ENCODE assay signal across 1 cellular context in genomic region chr15:61115679-61116078, GRCh38.
TF ChIP-seq lines count a peak whose summit lies in the region.

No MANE protein-coding gene starts in this region.

TF ChIP-seq in HEK293, 187 proteins besides CTCF, POLR2A, EP300 and RAD21 (continued from another document and continues in another):
- no peak for TF ChIP-seq PRDM2 (tag by site-specific recombination; IDR thresholded peaks at IDR 0.05; ENCODE audit: borderline replicate concordance)
- TF ChIP-seq, protein P1, sequence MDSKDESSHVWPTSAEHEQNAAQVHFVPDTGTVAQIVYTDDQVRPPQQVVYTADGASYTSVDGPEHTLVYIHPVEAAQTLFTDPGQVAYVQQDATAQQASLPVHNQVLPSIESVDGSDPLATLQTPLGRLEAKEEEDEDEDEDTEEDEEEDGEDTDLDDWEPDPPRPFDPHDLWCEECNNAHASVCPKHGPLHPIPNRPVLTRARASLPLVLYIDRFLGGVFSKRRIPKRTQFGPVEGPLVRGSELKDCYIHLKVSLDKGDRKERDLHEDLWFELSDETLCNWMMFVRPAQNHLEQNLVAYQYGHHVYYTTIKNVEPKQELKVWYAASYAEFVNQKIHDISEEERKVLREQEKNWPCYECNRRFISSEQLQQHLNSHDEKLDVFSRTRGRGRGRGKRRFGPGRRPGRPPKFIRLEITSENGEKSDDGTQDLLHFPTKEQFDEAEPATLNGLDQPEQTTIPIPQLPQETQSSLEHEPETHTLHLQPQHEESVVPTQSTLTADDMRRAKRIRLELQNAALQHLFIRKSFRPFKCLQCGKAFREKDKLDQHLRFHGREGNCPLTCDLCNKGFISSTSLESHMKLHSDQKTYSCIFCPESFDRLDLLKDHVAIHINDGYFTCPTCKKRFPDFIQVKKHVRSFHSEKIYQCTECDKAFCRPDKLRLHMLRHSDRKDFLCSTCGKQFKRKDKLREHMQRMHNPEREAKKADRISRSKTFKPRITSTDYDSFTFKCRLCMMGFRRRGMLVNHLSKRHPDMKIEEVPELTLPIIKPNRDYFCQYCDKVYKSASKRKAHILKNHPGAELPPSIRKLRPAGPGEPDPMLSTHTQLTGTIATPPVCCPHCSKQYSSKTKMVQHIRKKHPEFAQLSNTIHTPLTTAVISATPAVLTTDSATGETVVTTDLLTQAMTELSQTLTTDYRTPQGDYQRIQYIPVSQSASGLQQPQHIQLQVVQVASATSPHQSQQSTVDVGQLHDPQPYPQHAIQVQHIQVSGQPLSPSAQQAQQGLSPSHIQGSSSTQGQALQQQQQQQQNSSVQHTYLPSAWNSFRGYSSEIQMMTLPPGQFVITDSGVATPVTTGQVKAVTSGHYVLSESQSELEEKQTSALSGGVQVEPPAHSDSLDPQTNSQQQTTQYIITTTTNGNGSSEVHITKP (tag by site-specific recombination; IDR thresholded peaks at IDR 0.05), result peak; percentile 49; the same call in 1 of the 2 replicates
- TF ChIP-seq GLIS1 (tag by site-specific recombination; IDR thresholded peaks at IDR 0.05), result peak; percentile 35
- no peak; the same call in 1 of the 2 replicates for TF ChIP-seq ATF2 (tag by site-specific recombination; IDR thresholded peaks at IDR 0.05; ENCODE audit: low read depth)
- TF ChIP-seq, protein P2, sequence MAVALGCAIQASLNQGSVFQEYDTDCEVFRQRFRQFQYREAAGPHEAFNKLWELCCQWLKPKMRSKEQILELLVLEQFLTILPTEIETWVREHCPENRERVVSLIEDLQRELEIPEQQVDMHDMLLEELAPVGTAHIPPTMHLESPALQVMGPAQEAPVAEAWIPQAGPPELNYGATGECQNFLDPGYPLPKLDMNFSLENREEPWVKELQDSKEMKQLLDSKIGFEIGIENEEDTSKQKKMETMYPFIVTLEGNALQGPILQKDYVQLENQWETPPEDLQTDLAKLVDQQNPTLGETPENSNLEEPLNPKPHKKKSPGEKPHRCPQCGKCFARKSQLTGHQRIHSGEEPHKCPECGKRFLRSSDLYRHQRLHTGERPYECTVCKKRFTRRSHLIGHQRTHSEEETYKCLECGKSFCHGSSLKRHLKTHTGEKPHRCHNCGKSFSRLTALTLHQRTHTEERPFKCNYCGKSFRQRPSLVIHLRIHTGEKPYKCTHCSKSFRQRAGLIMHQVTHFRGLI (tag by site-specific recombination; IDR thresholded peaks at IDR 0.05), result no peak
- peak; percentile 25; the same call in 1 of the 2 replicates for TF ChIP-seq ZNF146 (tag by site-specific recombination; IDR thresholded peaks at IDR 0.05)
- TF ChIP-seq ZNF600 (tag by site-specific recombination; IDR thresholded peaks at IDR 0.05), result peak; percentile 59
- 0 out of 2 replicates have a peak, but pooled peaks have one; percentile 41 for TF ChIP-seq ZNF416 (tag by site-specific recombination; IDR thresholded peaks at IDR 0.05)
- TF ChIP-seq REST (tag by site-specific recombination; IDR thresholded peaks at IDR 0.05), result no peak
- no peak for TF ChIP-seq MYNN (tag by site-specific recombination; IDR thresholded peaks at IDR 0.05; ENCODE audit: borderline replicate concordance)
- TF ChIP-seq ZNF513 (tag by site-specific recombination; IDR thresholded peaks at IDR 0.05), result no peak
- TF ChIP-seq, protein P3, sequence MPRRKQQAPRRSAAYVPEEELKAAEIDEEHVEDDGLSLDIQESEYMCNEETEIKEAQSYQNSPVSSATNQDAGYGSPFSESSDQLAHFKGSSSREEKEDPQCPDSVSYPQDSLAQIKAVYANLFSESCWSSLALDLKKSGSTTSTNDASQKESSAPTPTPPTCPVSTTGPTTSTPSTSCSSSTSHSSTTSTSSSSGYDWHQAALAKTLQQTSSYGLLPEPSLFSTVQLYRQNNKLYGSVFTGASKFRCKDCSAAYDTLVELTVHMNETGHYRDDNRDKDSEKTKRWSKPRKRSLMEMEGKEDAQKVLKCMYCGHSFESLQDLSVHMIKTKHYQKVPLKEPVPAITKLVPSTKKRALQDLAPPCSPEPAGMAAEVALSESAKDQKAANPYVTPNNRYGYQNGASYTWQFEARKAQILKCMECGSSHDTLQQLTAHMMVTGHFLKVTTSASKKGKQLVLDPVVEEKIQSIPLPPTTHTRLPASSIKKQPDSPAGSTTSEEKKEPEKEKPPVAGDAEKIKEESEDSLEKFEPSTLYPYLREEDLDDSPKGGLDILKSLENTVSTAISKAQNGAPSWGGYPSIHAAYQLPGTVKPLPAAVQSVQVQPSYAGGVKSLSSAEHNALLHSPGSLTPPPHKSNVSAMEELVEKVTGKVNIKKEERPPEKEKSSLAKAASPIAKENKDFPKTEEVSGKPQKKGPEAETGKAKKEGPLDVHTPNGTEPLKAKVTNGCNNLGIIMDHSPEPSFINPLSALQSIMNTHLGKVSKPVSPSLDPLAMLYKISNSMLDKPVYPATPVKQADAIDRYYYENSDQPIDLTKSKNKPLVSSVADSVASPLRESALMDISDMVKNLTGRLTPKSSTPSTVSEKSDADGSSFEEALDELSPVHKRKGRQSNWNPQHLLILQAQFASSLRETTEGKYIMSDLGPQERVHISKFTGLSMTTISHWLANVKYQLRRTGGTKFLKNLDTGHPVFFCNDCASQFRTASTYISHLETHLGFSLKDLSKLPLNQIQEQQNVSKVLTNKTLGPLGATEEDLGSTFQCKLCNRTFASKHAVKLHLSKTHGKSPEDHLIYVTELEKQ (tag by site-specific recombination; IDR thresholded peaks at IDR 0.05; ENCODE audit: borderline replicate concordance), result no peak
- TF ChIP-seq ZXDB (tag by site-specific recombination; IDR thresholded peaks at IDR 0.05), result no peak
- TF ChIP-seq ZNF37A (tag by site-specific recombination; IDR thresholded peaks at IDR 0.05), result no peak
- no peak for TF ChIP-seq ZFP3 (tag by site-specific recombination; IDR thresholded peaks at IDR 0.05; ENCODE audit: low read depth)
- TF ChIP-seq ZNF629 (tag by site-specific recombination; IDR thresholded peaks at IDR 0.05), result peak; percentile 73
- no peak for TF ChIP-seq ELK4 (IDR thresholded peaks at IDR 0.05; ENCODE audit: borderline replicate concordance, low read depth, low read length)
- TF ChIP-seq ZNF670 (tag by site-specific recombination; IDR thresholded peaks at IDR 0.05; ENCODE audit: low read depth), result no peak
- no peak for TF ChIP-seq ZNF114 (tag by site-specific recombination; IDR thresholded peaks at IDR 0.05)
- TF ChIP-seq ZNF335 (tag by site-specific recombination; conservative IDR thresholded peaks at IDR 0.05), result 0 out of 2 replicates have a peak, but pooled peaks have one; percentile 29
- no peak for TF ChIP-seq ZNF433 (tag by site-specific recombination; IDR thresholded peaks at IDR 0.05; ENCODE audit: low read depth)
- TF ChIP-seq ZFP37 (tag by site-specific recombination; IDR thresholded peaks at IDR 0.05), result no peak
- TF ChIP-seq ZEB2 (tag by site-specific recombination; IDR thresholded peaks at IDR 0.05), result peak; percentile 32; the same call in 1 of the 2 replicates
- TF ChIP-seq REPIN1 (tag by site-specific recombination; IDR thresholded peaks at IDR 0.05; ENCODE audit: low read depth), result no peak
- TF ChIP-seq ZNF580 (tag by site-specific recombination; IDR thresholded peaks at IDR 0.05), result no peak
- TF ChIP-seq ZNF140 (tag by site-specific recombination; IDR thresholded peaks at IDR 0.05), result no peak
- TF ChIP-seq WT1 (tag by site-specific recombination; IDR thresholded peaks at IDR 0.05), result no peak
- TF ChIP-seq RBAK (tag by site-specific recombination; IDR thresholded peaks at IDR 0.05), result no peak
- TF ChIP-seq ZNF169 (tag by site-specific recombination; IDR thresholded peaks at IDR 0.05), result no peak
- TF ChIP-seq SP7 (tag by site-specific recombination; IDR thresholded peaks at IDR 0.05), result peak; percentile 42
